Comparison of ENCODE assay signal across 28 cellular contexts in genomic region chr5:80725446-80725845, GRCh38.
"Had no signal": no experiment of that assay in that cellular context is flagged by ENCODE, and none has a peak within 500 bp of the region (broad histone marks: within the 10 kb centered on the region; RNA-seq: fewer than 3 reads in every experiment).

No MANE protein-coding gene starts in this region.

- H3K36me3 ChIP-seq: thoracic aorta, uterus had no signal

- H3K4me3 Mint-ChIP-seq: stimulated activated effector memory CD8-positive, alpha-beta T cell treated with anti-CD3 and anti-CD28 coated beads, Interleukin-12 subunit alpha, Interleukin-12 subunit beta, amount 100 ng/mL, for 72 hours; stimulated activated memory B cell treated with anti-CD40 and anti-IgM and Interleukin-4, amounts not matched to agents 10 μg/mL and 1 μg/mL and 100 μg/mL, for 72 hours; stimulated activated naive CD8-positive, alpha-beta T cell treated with anti-CD3 and anti-CD28 coated beads, Interleukin-15, amount 100 ng/mL, for 72 hours; stimulated activated naive CD8-positive, alpha-beta T cell treated with anti-CD3 and anti-CD28 coated beads, Interleukin-15, Interleukin-2, amounts not matched to agents 100 ng/mL and 50 ng/mL, for 24 hours; type B pancreatic cell had no signal

- H3K27ac ChIP-seq: stomach, suprapubic skin, testis, thoracic aorta, thyroid gland, tibial artery, tibial nerve, transverse colon, upper lobe of left lung, upper lobe of right lung, uterus, vagina had no signal

- H3K27me3 ChIP-seq: stomach, suprapubic skin, testis, thyroid gland, tibial artery, tibial nerve, transverse colon, upper lobe of left lung, upper lobe of right lung, uterus, vagina had no signal

- H3K4me1 Mint-ChIP-seq: stimulated activated effector memory CD8-positive, alpha-beta T cell treated with anti-CD3 and anti-CD28 coated beads, Interleukin-12 subunit alpha, Interleukin-12 subunit beta, amount 100 ng/mL, for 72 hours; stimulated activated memory B cell treated with anti-CD40 and anti-IgM and Interleukin-4, amounts not matched to agents 10 μg/mL and 1 μg/mL and 100 μg/mL, for 72 hours; stimulated activated naive CD8-positive, alpha-beta T cell treated with anti-CD3 and anti-CD28 coated beads, Interleukin-15, amount 100 ng/mL, for 72 hours had no signal

- DNase-seq: stimulated activated CD4-positive, alpha-beta T cell treated with anti-CD3 and anti-CD28 coated beads, Interleukin-2, amount 100 ng/mL, for 48 hours; stimulated activated CD4-positive, alpha-beta T cell treated with anti-CD3 and anti-CD28 coated beads, Interleukin-4, amount 100 ng/mL, for 1 hour; stimulated activated CD4-positive, alpha-beta T cell treated with anti-CD3 and anti-CD28 coated beads, Interleukin-4, amount 100 ng/mL, for 24 hours; stimulated activated CD4-positive, alpha-beta T cell treated with anti-CD3 and anti-CD28 coated beads, Interleukin-4, amount 100 ng/mL, for 4 hours; stimulated activated CD8-positive, alpha-beta memory T cell treated with anti-CD3 and anti-CD28 coated beads, Interleukin-4, amount 100 ng/mL, for 48 hours; stimulated activated naive CD4-positive, alpha-beta T cell; stimulated activated naive CD4-positive, alpha-beta T cell treated with Interleukin-2 at 50 U/mL for 16 hours; stimulated activated naive CD8-positive, alpha-beta T cell treated with anti-CD3 and anti-CD28 coated beads, Interleukin-15, amount 100 ng/mL, for 72 hours; stimulated activated naive CD8-positive, alpha-beta T cell treated with anti-CD3 and anti-CD28 coated beads, Interleukin-15, Interleukin-2, amounts not matched to agents 100 U/mL and 50 U/mL, for 24 hours; stomach; substantia nigra; testis; thyroid gland; tibial artery; transverse colon; trophoblast cell; upper lobe of left lung; upper lobe of right lung; uterus had no signal

- H3K9me3 ChIP-seq: suprapubic skin, testis, thoracic aorta, thyroid gland, tibial artery, tibial nerve, transverse colon, upper lobe of right lung, uterus, vagina had no signal

- FAIRE-seq: urothelium cell line had no signal

- H3K27me3 Mint-ChIP-seq: stimulated activated memory B cell treated with anti-CD40 and anti-IgM and Interleukin-4, amounts not matched to agents 10 μg/mL and 1 μg/mL and 100 μg/mL, for 72 hours; stimulated activated naive CD8-positive, alpha-beta T cell treated with anti-CD3 and anti-CD28 coated beads, Interleukin-15, amount 100 ng/mL, for 72 hours; stimulated activated naive CD8-positive, alpha-beta T cell treated with anti-CD3 and anti-CD28 coated beads, Interleukin-15, Interleukin-2, amounts not matched to agents 100 ng/mL and 50 ng/mL, for 24 hours; type B pancreatic cell had no signal

- ATAC-seq: stimulated activated effector memory CD8-positive, alpha-beta T cell treated with anti-CD3 and anti-CD28 coated beads, Interleukin-12 subunit alpha, Interleukin-12 subunit beta, amount 100 ng/mL, for 72 hours; stimulated activated memory B cell treated with anti-CD40 and anti-IgM and Interleukin-4, amounts not matched to agents 10 μg/mL and 1 μg/mL and 100 μg/mL, for 72 hours; stimulated activated naive CD8-positive, alpha-beta T cell treated with anti-CD3 and anti-CD28 coated beads, Interleukin-15, amount 100 ng/mL, for 72 hours; stimulated activated naive CD8-positive, alpha-beta T cell treated with anti-CD3 and anti-CD28 coated beads, Interleukin-15, Interleukin-2, amounts not matched to agents 100 U/mL and 50 U/mL, for 24 hours; upper lobe of right lung had no signal

- H3K4me1 ChIP-seq: stomach, suprapubic skin, testis, thyroid gland, tibial artery, tibial nerve, transverse colon, upper lobe of left lung, upper lobe of right lung, uterus, vagina had no signal

- H3K9me3 Mint-ChIP-seq: stimulated activated naive CD8-positive, alpha-beta T cell treated with anti-CD3 and anti-CD28 coated beads, Interleukin-15, Interleukin-2, amounts not matched to agents 100 ng/mL and 50 ng/mL, for 24 hours had no signal

- H3K4me3 ChIP-seq: stomach, suprapubic skin, testis, thoracic aorta, thyroid gland, tibial artery, tibial nerve, transverse colon, upper lobe of left lung, upper lobe of right lung, uterus, vagina had no signal

- H3K27ac Mint-ChIP-seq: stimulated activated effector memory CD8-positive, alpha-beta T cell treated with anti-CD3 and anti-CD28 coated beads, Interleukin-12 subunit alpha, Interleukin-12 subunit beta, amount 100 ng/mL, for 72 hours; stimulated activated memory B cell treated with anti-CD40 and anti-IgM and Interleukin-4, amounts not matched to agents 10 μg/mL and 1 μg/mL and 100 μg/mL, for 72 hours; stimulated activated naive CD8-positive, alpha-beta T cell treated with anti-CD3 and anti-CD28 coated beads, Interleukin-15, amount 100 ng/mL, for 72 hours; stimulated activated naive CD8-positive, alpha-beta T cell treated with anti-CD3 and anti-CD28 coated beads, Interleukin-15, Interleukin-2, amounts not matched to agents 100 ng/mL and 50 ng/mL, for 24 hours; type B pancreatic cell had no signal
